Comparison of ENCODE assay signal across 8 cellular contexts in the genomic region with DNA sequence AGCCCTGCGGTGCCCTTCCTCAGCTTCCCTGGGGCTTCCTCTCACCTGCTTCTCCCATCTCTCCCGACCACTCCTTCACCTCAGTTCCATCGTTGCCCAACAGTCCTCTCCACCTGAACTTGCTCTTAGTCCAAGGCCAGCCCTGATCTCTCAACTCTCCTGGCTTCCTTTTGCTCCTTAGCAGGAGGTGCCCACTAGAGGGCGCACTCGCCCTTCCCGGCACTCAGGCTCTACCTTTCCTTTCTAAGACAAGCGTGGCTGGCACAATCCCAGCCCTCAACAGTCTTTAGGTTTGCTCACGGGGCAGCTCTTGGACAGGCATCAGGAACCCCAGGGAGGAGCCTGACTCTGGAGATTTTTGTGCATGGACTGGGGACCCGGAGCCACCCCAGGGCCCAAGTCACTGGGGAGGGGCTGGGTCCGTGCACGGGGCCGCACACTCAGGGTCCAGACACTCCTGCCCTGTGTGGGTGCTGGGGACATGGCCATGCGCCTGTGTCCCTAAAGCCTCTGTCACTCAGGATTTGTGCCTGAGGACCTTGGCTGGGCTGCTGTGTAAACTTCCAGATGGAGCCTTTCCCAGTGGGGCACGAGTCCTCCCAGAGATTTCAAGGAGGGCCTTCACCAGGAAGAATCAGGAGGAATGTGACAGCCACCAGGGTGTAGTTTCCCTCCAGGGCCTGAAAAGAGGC. TPM values are rescaled to one million over a fixed set of nuclear protein-coding genes. Genes with fewer than 3 reads are reported as not detected.
DNase-seq lines count a peak whose midpoint lies in the region; ATAC-seq, FAIRE-seq and TF ChIP-seq lines count a peak whose summit lies in the region.

No MANE protein-coding gene starts in this region.

- peak; percentile 60 for ATAC-seq in activated CD8-positive, alpha-beta memory T cell treated with anti-CD3 and anti-CD28 coated beads, Interleukin-2, amount 10 ng/mL, durations not matched to agents 7 days and 5 days
- peak; percentile 97 to 98 (median 97) for ATAC-seq in pancreas

- no peaks in the 10 kb centered on the region for H3K36me3 Mint-ChIP-seq in activated CD8-positive, alpha-beta memory T cell treated with anti-CD3 and anti-CD28 coated beads, Interleukin-2, amount 10 ng/mL, durations not matched to agents 7 days and 5 days

- DNase-seq in AG20443 (ENCODE audit: low spot score): peak; percentile 63
- peak; percentile 33 for DNase-seq in GM18507 (ENCODE audit: extremely low spot score, insufficient read length, low read depth)
- peak; percentile 42 for DNase-seq in NCI-H526 treated with DMSO at 0.1 percent for 48 hours (lab: John Stamatoyannopoulos, UW)
- DNase-seq in activated CD8-positive, alpha-beta memory T cell treated with anti-CD3 and anti-CD28 coated beads, Interleukin-2, amount 10 ng/mL, durations not matched to agents 7 days and 5 days: peak; percentile 67
- DNase-seq in fibroblast of peridontal ligament (ENCODE audit: extremely low read depth): peak; percentile 3
- peak; percentile 87 to 97 (median 94) for DNase-seq in pancreas
- no peak for DNase-seq in OCI-M2 (lab: John Stamatoyannopoulos, UW; ENCODE audit: unreplicated experiment)
- no peak for DNase-seq in amniotic stem cell (lab: John Stamatoyannopoulos, UW)

- H3K27me3 ChIP-seq in pancreas: no peaks in the 10 kb centered on the region

- H3K9me3 ChIP-seq in pancreas: no peaks in the 10 kb centered on the region

- no peaks in the 10 kb centered on the region for H3K4me1 Mint-ChIP-seq in activated CD8-positive, alpha-beta memory T cell treated with anti-CD3 and anti-CD28 coated beads, Interleukin-2, amount 10 ng/mL, durations not matched to agents 7 days and 5 days

- FAIRE-seq in GM18507 (lab: Jason Lieb, UNC) (peak; percentile 29), pancreas (lab: Jason Lieb, UNC) (no peak)

- no peaks in the 10 kb centered on the region for H3K36me3 ChIP-seq in pancreas

- TF ChIP-seq CTCF in pancreas (IDR thresholded peaks at IDR 0.05): peak; percentile 74 to 88 (median 82)

- H3K4me1 ChIP-seq in pancreas: peaks cover 0 to 8% (median 6%) of the 10 kb centered on the region in 3 donors

- peaks cover 19% of the 10 kb centered on the region for H3K27me3 Mint-ChIP-seq in activated CD8-positive, alpha-beta memory T cell treated with anti-CD3 and anti-CD28 coated beads, Interleukin-2, amount 10 ng/mL, durations not matched to agents 7 days and 5 days

- no peak overlapping the region for H3K4me3 Mint-ChIP-seq in activated CD8-positive, alpha-beta memory T cell treated with anti-CD3 and anti-CD28 coated beads, Interleukin-2, amount 10 ng/mL, durations not matched to agents 7 days and 5 days

- intact Hi-C loops in pancreas (cut with DNase I): no loop called here

- 14 to 16% methylated on average over 14 of the region's 14 CpGs for WGBS in pancreas, 2 donors

- no peaks in the 10 kb centered on the region for H3K9me3 Mint-ChIP-seq in activated CD8-positive, alpha-beta memory T cell treated with anti-CD3 and anti-CD28 coated beads, Interleukin-2, amount 10 ng/mL, durations not matched to agents 7 days and 5 days (ENCODE audit: low read depth)

- peak overlapping the region in 3 of 4 donors; percentile 19 to 46 (median 44) for H3K27ac ChIP-seq in pancreas

- no peak overlapping the region for H3K27ac Mint-ChIP-seq in activated CD8-positive, alpha-beta memory T cell treated with anti-CD3 and anti-CD28 coated beads, Interleukin-2, amount 10 ng/mL, durations not matched to agents 7 days and 5 days

- H3K4me3 ChIP-seq in pancreas: no peak overlapping the region

- CTCF ChIA-PET in activated CD8-positive, alpha-beta memory T cell treated with anti-CD3 and anti-CD28 coated beads, Interleukin-2, amount 10 ng/mL, durations not matched to agents 7 days and 5 days (lab: Charles Lee): interaction anchor here (1.0 to 3.2 kb wide), 5 partner anchors 11 to 51 kb away, joined by 3 to 13 read pairs (median 4); no protein-coding TSS in a partner anchor

RNA-seq across cellular contexts. Expression of a gene that starts 12.1 kb away (rescaled TPM):
- total RNA-seq in activated CD8-positive, alpha-beta memory T cell treated with anti-CD3 and anti-CD28 coated beads, Interleukin-2, amount 10 ng/mL, durations not matched to agents 7 days and 5 days: not detected
- not detected for total RNA-seq in pancreas
- polyA plus RNA-seq in pancreas: not detected

Comparison
In these comparisons a context has a peak if more than half of its experiments do, and no peak if none do; other contexts are left out.
1. DNase-seq: peak in AG20443 (single experiment), GM18507 (single experiment), NCI-H526 treated with DMSO at 0.1 percent for 48 hours (single experiment), activated CD8-positive, alpha-beta memory T cell treated with anti-CD3 and anti-CD28 coated beads, Interleukin-2, amount 10 ng/mL, durations not matched to agents 7 days and 5 days (single experiment), fibroblast of peridontal ligament (single experiment) and pancreas (6 of 6); none in OCI-M2 (single experiment) and amniotic stem cell (single experiment).